Comparison of ENCODE assay signal across 8 cellular contexts in genomic region chr1:151146072-151146415, GRCh38. TPM values are rescaled to one million over a fixed set of nuclear protein-coding genes. Genes with fewer than 3 reads are reported as not detected.
A peak's percentile ranks its signal among the peaks of the same experiment; 100 is the strongest.
DNase-seq lines count a peak whose midpoint lies in the region; ATAC-seq and TF ChIP-seq lines count a peak whose summit lies in the region.

No MANE protein-coding gene starts in this region.

- H3K9me3 Mint-ChIP-seq in activated CD4-positive, alpha-beta T cell treated with anti-CD3 and anti-CD28 coated beads for 36 hours (ENCODE audit: low read depth), result no peaks in the 10 kb centered on the region
- no peaks in the 10 kb centered on the region for H3K9me3 Mint-ChIP-seq in activated B cell treated with CpG ODN at 0.5 μM for 24 hours

- H3K4me3 Mint-ChIP-seq in activated CD4-positive, alpha-beta T cell treated with anti-CD3 and anti-CD28 coated beads for 36 hours, result peak overlapping the region; percentile 79
- peak overlapping the region; percentile 90 for H3K4me3 Mint-ChIP-seq in activated B cell treated with CpG ODN at 0.5 μM for 24 hours

- H3K4me3 ChIP-seq in skeletal muscle satellite cell (ENCODE audit: low read length), result peak overlapping the region; percentile 79

- no peaks in the 10 kb centered on the region for H3K36me3 ChIP-seq in skeletal muscle satellite cell (ENCODE audit: insufficient read depth, low read length)

- POLR2A ChIA-PET in activated CD4-positive, alpha-beta T cell treated with anti-CD3 and anti-CD28 coated beads for 36 hours (lab: Charles Lee), result interaction anchor here (0.6 to 2.0 kb wide), 2 partner anchors 15 to 236 kb away, joined by 4 to 6 read pairs; no protein-coding TSS in a partner anchor
- POLR2A ChIA-PET in activated B cell treated with CpG ODN at 0.5 μM for 24 hours (lab: Charles Lee), result no interaction called here

- DNase-seq in activated CD4-positive, alpha-beta T cell treated with anti-CD3 and anti-CD28 coated beads for 36 hours, result no peak
- no peak for DNase-seq in activated CD4-positive, alpha-beta T cell treated with anti-CD3 and anti-CD28 coated beads, Interleukin-2, amount 50 U/mL, for 1 hour
- no peak for DNase-seq in activated B cell treated with CpG ODN at 0.5 μM for 24 hours
- DNase-seq in left cardiac atrium, result no peak
- no peak for DNase-seq in RPMI8226
- no peak for DNase-seq in HT-29 (ENCODE audit: low spot score)

- CTCF ChIA-PET in activated CD4-positive, alpha-beta T cell treated with anti-CD3 and anti-CD28 coated beads for 36 hours (lab: Charles Lee), result interaction anchor here (1.6 kb wide), 1 partner anchor 46 kb away, joined by 4 read pairs; no protein-coding TSS in a partner anchor
- CTCF ChIA-PET in activated B cell treated with CpG ODN at 0.5 μM for 24 hours (lab: Charles Lee), result interaction anchor here (1.6 kb wide), 1 partner anchor 9 kb away, joined by 4 read pairs; no protein-coding TSS in a partner anchor

- peaks cover 25% of the 10 kb centered on the region for H3K4me1 ChIP-seq in skeletal muscle satellite cell (ENCODE audit: control insufficient read depth, insufficient read depth, low read length)

- no peak for TF ChIP-seq CTCF in activated B cell treated with CpG ODN at 0.5 μM for 24 hours (IDR thresholded peaks at IDR 0.05)

- H3K4me1 Mint-ChIP-seq in activated CD4-positive, alpha-beta T cell treated with anti-CD3 and anti-CD28 coated beads for 36 hours, result peaks cover 10% of the 10 kb centered on the region
- H3K4me1 Mint-ChIP-seq in activated B cell treated with CpG ODN at 0.5 μM for 24 hours, result peaks cover 18% of the 10 kb centered on the region

- peak overlapping the region; percentile 69 for H3K9ac ChIP-seq in skeletal muscle satellite cell (ENCODE audit: low read depth, low read length)

- intact Hi-C loops in activated CD4-positive, alpha-beta T cell treated with anti-CD3 and anti-CD28 coated beads for 36 hours (cut with DNase I, micrococcal nuclease), result loop anchor here (1.0 to 2.0 kb wide), 4 partner anchors 10 to 75 kb away; partner anchors contain the start of genes TNFAIP8L2 (in 2 of the 2), GABPB2 (in 1 of the 2) and SCNM1 (in 1 of the 2)
- intact Hi-C loops in activated B cell treated with CpG ODN at 0.5 μM for 24 hours (cut with micrococcal nuclease) (loop anchor here (1.0 kb wide), 4 partner anchors 10 to 76 kb away; partner anchors contain the start of genes GABPB2, LYSMD1 and TNFAIP8L2), left cardiac atrium (cut with DNase I) (no loop called here)

- no peaks in the 10 kb centered on the region for H3K27me3 Mint-ChIP-seq in activated CD4-positive, alpha-beta T cell treated with anti-CD3 and anti-CD28 coated beads for 36 hours
- peaks cover 7% of the 10 kb centered on the region for H3K27me3 Mint-ChIP-seq in activated B cell treated with CpG ODN at 0.5 μM for 24 hours

- no peak for ATAC-seq in activated CD4-positive, alpha-beta T cell treated with anti-CD3 and anti-CD28 coated beads for 36 hours
- ATAC-seq in activated B cell treated with CpG ODN at 0.5 μM for 24 hours (ENCODE audit: low read depth) (no peak), left cardiac atrium (peak; percentile 5 to 8), HG02840 (IDR thresholded peaks at IDR 0.05; ENCODE audit: low FRiP score, unreplicated experiment) (no peak)

- H3K36me3 Mint-ChIP-seq in activated CD4-positive, alpha-beta T cell treated with anti-CD3 and anti-CD28 coated beads for 36 hours (ENCODE audit: low read depth), result no peaks in the 10 kb centered on the region
- H3K36me3 Mint-ChIP-seq in activated B cell treated with CpG ODN at 0.5 μM for 24 hours (ENCODE audit: low read depth), result no peaks in the 10 kb centered on the region

- H3K4me2 ChIP-seq in skeletal muscle satellite cell (ENCODE audit: low read length), result peak overlapping the region; percentile 91

- H3K27me3 ChIP-seq in skeletal muscle satellite cell (ENCODE audit: control insufficient read depth, insufficient read depth, low read length), result no peaks in the 10 kb centered on the region

- no peak overlapping the region for H3K27ac Mint-ChIP-seq in activated CD4-positive, alpha-beta T cell treated with anti-CD3 and anti-CD28 coated beads for 36 hours
- no peak overlapping the region for H3K27ac Mint-ChIP-seq in activated B cell treated with CpG ODN at 0.5 μM for 24 hours

- H3K9me3 ChIP-seq in skeletal muscle satellite cell (replicated peaks; ENCODE audit: low read length), result no peaks in the 10 kb centered on the region

RNA-seq across cellular contexts. Expression of gene SEMA6C, which starts 0.4 kb away (rescaled TPM):
- total RNA-seq in activated CD4-positive, alpha-beta T cell treated with anti-CD3 and anti-CD28 coated beads for 36 hours, result 1 to 10 TPM; 3.2 to 3.5 TPM
- total RNA-seq in activated B cell treated with CpG ODN at 0.5 μM for 24 hours, result 0.59 and 0.67 TPM in 2 replicates
- 10 to 100 TPM; 23.6 to 37.0 TPM for total RNA-seq in left cardiac atrium
- total RNA-seq in skeletal muscle satellite cell (2012; rRNA removed), result 0.87 and 1.8 TPM in 2 replicates
- 0.13 TPM in 1 of 2 replicates, not detected in the other for total RNA-seq in HT-29 (2014; rRNA removed; shearing (Covaris generic))

RNA-seq across cellular contexts. Expression of gene TNFAIP8L2, which starts 10.4 kb away (rescaled TPM):
- total RNA-seq in activated CD4-positive, alpha-beta T cell treated with anti-CD3 and anti-CD28 coated beads for 36 hours, result 10 to 100 TPM; 18.4 to 19.2 TPM
- 8.5 and 9.3 TPM in 2 replicates for total RNA-seq in activated B cell treated with CpG ODN at 0.5 μM for 24 hours
- 1 to 10 TPM; 2.1 to 5.3 TPM for total RNA-seq in left cardiac atrium
- not detected in 2 replicates for total RNA-seq in skeletal muscle satellite cell (2012; rRNA removed)
- not detected in 2 replicates for total RNA-seq in HT-29 (2014; rRNA removed; shearing (Covaris generic))

RNA-seq across cellular contexts. Expression of gene LYSMD1, which starts 19.7 kb away (rescaled TPM):
- 1 to 10 TPM; 4.3 to 5.1 TPM for total RNA-seq in activated CD4-positive, alpha-beta T cell treated with anti-CD3 and anti-CD28 coated beads for 36 hours
- 4.9 and 5.4 TPM in 2 replicates for total RNA-seq in activated B cell treated with CpG ODN at 0.5 μM for 24 hours
- total RNA-seq in left cardiac atrium, result 10 to 100 TPM in 1 of 2 donors, 1 to 10 TPM in 1; 9.7 to 10.3 TPM
- 8.9 and 9.8 TPM in 2 replicates for total RNA-seq in skeletal muscle satellite cell (2012; rRNA removed)
- 0.43 and 0.60 TPM in 2 replicates for total RNA-seq in HT-29 (2014; rRNA removed; shearing (Covaris generic))

RNA-seq across cellular contexts. Expression of gene SCNM1, which starts 19.9 kb away (rescaled TPM):
- 10 to 100 TPM; 64.3 to 90.8 TPM for total RNA-seq in activated CD4-positive, alpha-beta T cell treated with anti-CD3 and anti-CD28 coated beads for 36 hours
- total RNA-seq in activated B cell treated with CpG ODN at 0.5 μM for 24 hours, result 52.8 and 58.2 TPM in 2 replicates
- 10 to 100 TPM; 19.4 to 20.9 TPM for total RNA-seq in left cardiac atrium
- 22.3 and 37.1 TPM in 2 replicates for total RNA-seq in skeletal muscle satellite cell (2012; rRNA removed)
- 37.6 and 48.4 TPM in 2 replicates for total RNA-seq in HT-29 (2014; rRNA removed; shearing (Covaris generic))

RNA-seq across cellular contexts. Expression of gene TMOD4, which starts 29.7 kb away (rescaled TPM):
- 1 to 10 TPM in 1 of 2 experiments, under 1 TPM in 1; 0.69 to 2.3 TPM for total RNA-seq in activated CD4-positive, alpha-beta T cell treated with anti-CD3 and anti-CD28 coated beads for 36 hours
- total RNA-seq in activated B cell treated with CpG ODN at 0.5 μM for 24 hours (3.8 and 4.4 TPM in 2 replicates), left cardiac atrium (not detected)
- total RNA-seq in skeletal muscle satellite cell (2012; rRNA removed), result not detected in 2 replicates
- not detected in 2 replicates for total RNA-seq in HT-29 (2014; rRNA removed; shearing (Covaris generic))

Comparison
In these comparisons a context has a peak if more than half of its experiments do, and no peak if none do; other contexts are left out.
1. ATAC-seq: peak in left cardiac atrium (2 of 2); none in activated CD4-positive, alpha-beta T cell treated with anti-CD3 and anti-CD28 coated beads for 36 hours (single experiment), activated B cell treated with CpG ODN at 0.5 μM for 24 hours (single experiment) and HG02840 (single experiment).
2. RNA of gene SEMA6C, which starts 0.4 kb away (total RNA-seq): 23.6 to 37.0 TPM in left cardiac atrium; 3.2 to 3.5 TPM in activated CD4-positive, alpha-beta T cell treated with anti-CD3 and anti-CD28 coated beads for 36 hours, 0.59 to 0.67 TPM in activated B cell treated with CpG ODN at 0.5 μM for 24 hours and 0.13 TPM in HT-29; every median in the first group is over 4 times any median in the second.
3. intact Hi-C loops: an anchor here in activated CD4-positive, alpha-beta T cell treated with anti-CD3 and anti-CD28 coated beads for 36 hours (1.0 to 2.0 kb wide) and activated B cell treated with CpG ODN at 0.5 μM for 24 hours (1.0 kb wide); none called in left cardiac atrium.